ENCODE assay signal across 8 cellular contexts in the genomic region with DNA sequence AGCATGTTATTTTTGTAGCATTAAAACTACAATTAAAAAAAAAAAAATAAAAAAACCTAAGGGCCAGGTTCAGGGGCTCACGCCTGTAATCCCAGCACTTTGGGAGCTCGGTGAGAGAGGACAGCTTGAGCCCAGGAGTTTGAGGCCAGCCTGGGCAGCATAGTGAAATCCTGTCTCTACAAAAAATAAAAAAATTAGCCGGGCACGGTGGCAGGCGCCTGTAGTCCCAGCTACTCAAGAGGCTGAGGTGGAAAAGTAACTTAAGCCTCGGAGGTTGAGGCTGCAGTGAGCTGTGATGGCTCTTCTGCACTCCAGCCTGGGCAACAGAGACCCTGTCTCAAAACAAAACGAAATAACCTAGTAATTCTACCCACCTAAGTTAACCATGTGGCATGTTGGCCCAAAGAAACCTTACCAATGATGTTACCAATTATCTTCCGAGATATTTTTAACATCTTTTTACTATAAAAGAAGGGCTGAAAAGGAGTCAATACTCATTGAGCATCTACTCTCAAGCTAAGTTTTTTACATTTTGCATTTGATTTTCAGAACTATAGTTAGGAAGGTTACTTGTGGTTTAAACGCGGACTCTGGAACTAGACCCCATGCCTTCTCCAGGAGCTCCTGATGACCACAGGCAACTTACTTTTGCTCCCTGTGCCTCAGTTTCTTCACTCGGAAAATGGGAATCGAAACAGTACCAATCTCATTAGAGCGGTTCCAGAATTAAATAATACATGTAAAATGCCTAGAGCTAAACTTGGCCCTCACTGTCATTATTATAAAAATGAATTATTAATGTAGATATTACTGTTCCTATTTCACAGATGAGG. TPM values are rescaled to one million over a fixed set of nuclear protein-coding genes. Genes with fewer than 3 reads are reported as not detected.
DNase-seq lines count a peak whose midpoint lies in the region; ATAC-seq, FAIRE-seq and TF ChIP-seq lines count a peak whose summit lies in the region.

No MANE protein-coding gene starts in this region.

- no peaks in the 10 kb centered on the region for H3K9me3 ChIP-seq in BE2C

- H3K27ac Mint-ChIP-seq in chondrocyte (ENCODE audit: unreplicated experiment) = peak overlapping the region; percentile 84

- peaks cover 79% of the 10 kb centered on the region for H3K4me1 Mint-ChIP-seq in chondrocyte (ENCODE audit: low read depth)

- TF ChIP-seq CTCF in BE2C (IDR thresholded peaks at IDR 0.05; ENCODE audit: low read depth, low read length) (no peak), KMS-11 (conservative IDR thresholded peaks at IDR 0.05; ENCODE audit: low read depth, low read length) (no peak), chondrocyte (IDR thresholded peaks at IDR 0.05) (no peak)

- ATAC-seq in GM18870 (IDR thresholded peaks at IDR 0.05; ENCODE audit: unreplicated experiment) (no peak), HG03175 (IDR thresholded peaks at IDR 0.05; ENCODE audit: unreplicated experiment) (no peak)

- peak overlapping the region; percentile 84; the same call in 1 of the 2 replicates for H3K9ac ChIP-seq in KMS-11

- DNase-seq in BE2C (no peak), chondrocyte (ENCODE audit: low spot score) (no peak), myocyte (ENCODE audit: low read depth) (peak; percentile 30), GM12891 (ENCODE audit: insufficient read length, low spot score) (no peak), H4 (ENCODE audit: low spot score) (no peak)

- H3K27me3 Mint-ChIP-seq in chondrocyte (ENCODE audit: low read depth) = no peaks in the 10 kb centered on the region

- no peaks in the 10 kb centered on the region for H3K27me3 ChIP-seq in BE2C
- no peaks in the 10 kb centered on the region for H3K27me3 ChIP-seq in KMS-11 (ENCODE audit: insufficient read depth, low read depth)

- H3K36me3 Mint-ChIP-seq in chondrocyte (ENCODE audit: low read depth) = no peaks in the 10 kb centered on the region

- peaks cover 3% of the 10 kb centered on the region; the same call in 1 of the 2 replicates for H3K36me3 ChIP-seq in BE2C
- no peaks in the 10 kb centered on the region for H3K36me3 ChIP-seq in KMS-11 (ENCODE audit: insufficient read depth)

- H3K4me3 ChIP-seq in BE2C (ENCODE audit: low read depth, low read length) (peak overlapping the region; percentile 96), KMS-11 (IDR thresholded peaks at IDR 0.05; ENCODE audit: insufficient read depth, low read depth, low read length) (no peak overlapping the region)

- H4K20me1 ChIP-seq in KMS-11 (ENCODE audit: insufficient read depth) = no peaks in the 10 kb centered on the region

- no peak overlapping the region for H3K27ac ChIP-seq in KMS-11

- H3K4me1 ChIP-seq in BE2C = peaks cover 6% of the 10 kb centered on the region
- H3K4me1 ChIP-seq in KMS-11 (ENCODE audit: low read depth, poor library complexity, severe bottlenecking) = peaks cover 44% of the 10 kb centered on the region

- H3K9me3 Mint-ChIP-seq in chondrocyte (ENCODE audit: low read depth) = no peaks in the 10 kb centered on the region

- peaks cover 44% of the 10 kb centered on the region; the same call in 1 of the 2 replicates for H3K79me2 ChIP-seq in KMS-11 (ENCODE audit: insufficient read depth, low read depth)

- no peak for TF ChIP-seq POLR2A in GM12891 (IDR thresholded peaks at IDR 0.05; ENCODE audit: low read depth, low read length)

- no peak for FAIRE-seq in GM12891 (lab: Jason Lieb, UNC)

- H3K4me2 ChIP-seq in KMS-11 = peak overlapping the region; percentile 88

- peak overlapping the region; percentile 77 for H3K4me3 Mint-ChIP-seq in chondrocyte (ENCODE audit: unreplicated experiment)

- peak overlapping the region; percentile 61; the same call in 1 of the 2 replicates for H2AFZ ChIP-seq in KMS-11 (ENCODE audit: low read depth)

TF ChIP-seq in GM12891, 5 proteins besides CTCF, POLR2A, EP300 and RAD21:
- TF ChIP-seq TAF1 (IDR thresholded peaks at IDR 0.05; ENCODE audit: low read depth, low read length) = no peak
TF ChIP-seq in GM12891: peak in this region for 0.

RNA-seq across cellular contexts. Expression of a gene that starts 1.4 kb away (rescaled TPM):
- 164 TPM for polyA plus RNA-seq in BE2C (2012; ENCODE audit: insufficient read depth, insufficient read length, low read depth)
- 951 to 1,280 TPM (median 1,183 TPM) in 3 replicates for total RNA-seq in chondrocyte
- 954 and 1,245 TPM in 2 replicates for total RNA-seq in myocyte
- 869 TPM for polyA plus RNA-seq in myocyte (2012)
- 30.6 TPM for polyA plus RNA-seq in GM12891 (2012; ENCODE audit: low read depth, missing spikeins)
- 650 and 683 TPM in 2 replicates for total RNA-seq in H4 (2014; rRNA removed; shearing (Covaris generic))
